ENCODE assay signal across 5 cellular contexts in genomic region chr9:5800378-5800777, GRCh38. TPM values are rescaled to one million over a fixed set of nuclear protein-coding genes. Genes with fewer than 3 reads are reported as not detected.
DNase-seq lines count a peak whose midpoint lies in the region; ATAC-seq and TF ChIP-seq lines count a peak whose summit lies in the region.
"Not testable (repeated sequence)": the region's sequence is repeated elsewhere in the genome, so short reads cannot be mapped to it uniquely, and the experiment has no call there.

No MANE protein-coding gene starts in this region.

- not testable (repeated sequence) for H3K9me3 ChIP-seq in ascending aorta; liver (ENCODE audit: control insufficient read depth in 4 of 4, low read length in 3 of 4); parathyroid adenoma (ENCODE audit: control insufficient read depth, low read length)

- H3K36me3 ChIP-seq in ascending aorta; liver (ENCODE audit: control insufficient read depth in 4 of 4, insufficient read depth in 3 of 4, low read depth in 1 of 4, low read length in 3 of 4); parathyroid adenoma (ENCODE audit: control insufficient read depth, insufficient read depth, low read length): not testable (repeated sequence)

- not testable (repeated sequence) for H3K4me3 Mint-ChIP-seq in activated T-helper 17 cell treated with anti-CD3 and anti-CD28 coated beads, Interleukin-2, amount 50 U/mL, for 72 hours

- not testable (repeated sequence) for H3K4me2 ChIP-seq in parathyroid adenoma (ENCODE audit: low read length)

- not testable (repeated sequence) for H3K4me3 ChIP-seq in ascending aorta; liver (ENCODE audit: low read depth in 1 of 3, low read length in 3 of 3); parathyroid adenoma (ENCODE audit: low read depth, low read length)

- ATAC-seq in activated T-helper 17 cell treated with anti-CD3 and anti-CD28 coated beads, Interleukin-2, amount 50 U/mL, for 72 hours (replicated peaks) = not testable (repeated sequence)

- H3K4me1 ChIP-seq in ascending aorta; liver (ENCODE audit: control insufficient read depth in 4 of 4, insufficient read depth in 4 of 4, low read length in 3 of 4); parathyroid adenoma: not testable (repeated sequence)

- H3K4me1 Mint-ChIP-seq in activated T-helper 17 cell treated with anti-CD3 and anti-CD28 coated beads, Interleukin-2, amount 50 U/mL, for 72 hours = peaks cover 13% of the 10 kb centered on the region

- DNase-seq in ascending aorta (ENCODE audit: low spot score in 2 of 2) = not testable (repeated sequence)

- H3K36me3 Mint-ChIP-seq in activated T-helper 17 cell treated with anti-CD3 and anti-CD28 coated beads, Interleukin-2, amount 50 U/mL, for 72 hours (ENCODE audit: low read depth) = peaks cover 42% of the 10 kb centered on the region

- not testable (repeated sequence) for H3K9ac ChIP-seq in liver (ENCODE audit: low read depth in 1 of 2, low read length in 2 of 2); parathyroid adenoma

- TF ChIP-seq RAD21 in liver (IDR thresholded peaks at IDR 0.05) = not testable (repeated sequence)

- not testable (repeated sequence) for TF ChIP-seq CTCF in VCaP (conservative IDR thresholded peaks at IDR 0.05); ascending aorta (IDR thresholded peaks at IDR 0.05); liver (IDR thresholded peaks at IDR 0.05; ENCODE audit: low read depth, low read length, missing input control); parathyroid adenoma (IDR thresholded peaks at IDR 0.05)

- peak overlapping the region; percentile 43 for H3K27ac ChIP-seq in VCaP
- peak overlapping the region; percentile 26 to 36 for H3K27ac ChIP-seq in ascending aorta
- not testable (repeated sequence) for H3K27ac ChIP-seq in liver (ENCODE audit: low read depth in 1 of 2, low read length in 2 of 2)
- H3K27ac ChIP-seq in parathyroid adenoma = peak overlapping the region; percentile 64

- H2AFZ ChIP-seq in parathyroid adenoma = not testable (repeated sequence)

- H3K79me2 ChIP-seq in parathyroid adenoma = not testable (repeated sequence)

- H3K27me3 ChIP-seq in ascending aorta; liver (ENCODE audit: control insufficient read depth in 4 of 4, insufficient read depth in 4 of 4, low read length in 3 of 4); parathyroid adenoma (ENCODE audit: control insufficient read depth, insufficient read depth, low read length): not testable (repeated sequence)

- WGBS in liver = 76% methylated on average over 7 of the region's 7 CpGs

- not testable (repeated sequence) for H3K27me3 Mint-ChIP-seq in activated T-helper 17 cell treated with anti-CD3 and anti-CD28 coated beads, Interleukin-2, amount 50 U/mL, for 72 hours

- peak overlapping the region; percentile 63 for H3K27ac Mint-ChIP-seq in activated T-helper 17 cell treated with anti-CD3 and anti-CD28 coated beads, Interleukin-2, amount 50 U/mL, for 72 hours

- H3K9me3 Mint-ChIP-seq in activated T-helper 17 cell treated with anti-CD3 and anti-CD28 coated beads, Interleukin-2, amount 50 U/mL, for 72 hours = not testable (repeated sequence)

- intact Hi-C loops in ascending aorta (cut with DNase I) = loop anchor here (2.0 to 10.0 kb wide), 2 partner anchors 32 to 84 kb away; partner anchors contain the start of gene ERMP1

TF ChIP-seq in liver, 16 proteins besides CTCF, POLR2A, EP300 and RAD21:
- TF ChIP-seq HNF4A (conservative IDR thresholded peaks at IDR 0.05) = peak; percentile 16 to 55

RNA-seq across cellular contexts. Expression of gene ERMP1, which starts 32.5 kb away (rescaled TPM):
- 10 to 100 TPM; 17.7 to 22.4 TPM for total RNA-seq in activated T-helper 17 cell treated with anti-CD3 and anti-CD28 coated beads, Interleukin-2, amount 50 U/mL, for 72 hours
- total RNA-seq in ascending aorta = 4.8 TPM
- total RNA-seq in liver = 10 to 100 TPM; 14.7 to 19.5 TPM
- 1 to 10 TPM; 2.7 to 4.6 TPM for polyA plus RNA-seq in liver
